ENCODE assay signal across 8 cellular contexts in the genomic region with DNA sequence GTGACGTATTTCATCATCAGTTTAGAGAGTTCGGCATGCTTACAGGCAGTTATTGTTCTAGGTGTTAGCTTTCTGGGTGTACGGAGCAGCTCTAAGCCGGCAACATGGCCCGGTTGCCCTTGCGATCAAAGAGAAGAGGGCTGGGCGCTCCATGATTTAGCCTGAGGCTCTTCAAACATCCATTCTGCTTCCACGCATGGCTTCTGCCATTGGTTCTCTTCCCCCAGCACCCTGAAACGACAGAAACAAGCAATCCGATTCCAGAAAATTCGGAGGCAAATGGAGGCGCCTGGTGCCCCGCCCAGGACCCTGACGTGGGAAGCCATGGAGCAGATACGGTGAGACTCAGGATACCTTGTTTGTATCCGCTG. TPM values are rescaled to one million over a fixed set of nuclear protein-coding genes. Genes with fewer than 3 reads are reported as not detected.
DNase-seq lines count a peak whose midpoint lies in the region; ATAC-seq and TF ChIP-seq lines count a peak whose summit lies in the region.

No MANE protein-coding gene starts in this region.

- TF ChIP-seq CTCF in natural killer cell (IDR thresholded peaks at IDR 0.05) (no peak), testis (IDR thresholded peaks at IDR 0.05) (no peak)

- no peaks in the 10 kb centered on the region for H3K27me3 ChIP-seq in testis

- TF ChIP-seq POLR2A in testis (IDR thresholded peaks at IDR 0.05) = no peak

- peak overlapping the region; percentile 97 to 98 for H3K27ac Mint-ChIP-seq in natural killer cell

- peak overlapping the region; percentile 96 for H3K4me3 Mint-ChIP-seq in natural killer cell

- H3K36me3 Mint-ChIP-seq in natural killer cell = peaks cover 15% of the 10 kb centered on the region

- no peaks in the 10 kb centered on the region for H3K9me3 ChIP-seq in testis

- H3K4me1 ChIP-seq in testis = peaks cover 38% of the 10 kb centered on the region

- WGBS in testis, 2 donors = 0 to 1% methylated on average over 16 of the region's 16 CpGs

- peak overlapping the region; percentile 78 to 81 for H3K4me3 ChIP-seq in testis

- DNase-seq in COLO829 (ENCODE audit: low spot score) (peak; percentile 31), NCI-H1417 (lab: John Stamatoyannopoulos, UW) (peak; percentile 47 to 94 (median 89)), natural killer cell (no peak), testis (peak; percentile 54)
- peak in 2 of 3 experiments; percentile 19 to 20 for DNase-seq in activated CD8-positive, alpha-beta memory T cell treated with anti-CD3 and anti-CD28 coated beads for 48 hours (ENCODE audit: low read depth in 2 of 3, low spot score in 2 of 3)

- H3K36me3 ChIP-seq in testis (ENCODE audit: low read depth, missing control alignments) = no peaks in the 10 kb centered on the region

- H3K4me1 Mint-ChIP-seq in natural killer cell = peaks cover 60 to 63% of the 10 kb centered on the region in 2 donors

- no peaks in the 10 kb centered on the region for H3K27me3 Mint-ChIP-seq in natural killer cell (ENCODE audit: low read depth in 2 of 2)

- H3K27ac ChIP-seq in testis = peak overlapping the region; percentile 91 to 94

- ATAC-seq in GM21528 (IDR thresholded peaks at IDR 0.05; ENCODE audit: low FRiP score, unreplicated experiment) (peak; percentile 27), esophagus mucosa (peak; percentile 17), natural killer cell (peak in 2 of 3 donors; percentile 3 to 6), GM21576 (IDR thresholded peaks at IDR 0.05; ENCODE audit: unreplicated experiment) (no peak)

- intact Hi-C loops in natural killer cell (cut with micrococcal nuclease) = no loop called here
- intact Hi-C loops in testis (cut with DNase I; ENCODE audit: low total_unique reads) = no loop called here

- H3K9me3 Mint-ChIP-seq in natural killer cell = no peaks in the 10 kb centered on the region

RNA-seq across cellular contexts. Expression of gene NGRN, which starts 0.6 kb away (rescaled TPM):
- total RNA-seq in esophagus mucosa (41.0 TPM), natural killer cell (10 to 100 TPM; 33.4 to 43.5 (median 33.5) TPM), testis (10 to 100 TPM; 86.1 to 95.6 TPM)
- 82.9 TPM for polyA plus RNA-seq in testis (ENCODE audit: insufficient read depth, low read depth, low replicate concordance)

RNA-seq across cellular contexts. Expression of gene TTLL13, which starts 16.7 kb away (rescaled TPM):
- total RNA-seq in esophagus mucosa = not detected
- 1 to 10 TPM in 2 of 3 donors, under 1 TPM in 1; 0.18 to 2.2 (median 1.2) TPM for total RNA-seq in natural killer cell
- 10 to 100 TPM in 1 of 2 donors, 1 to 10 TPM in 1; 6.8 to 18.0 TPM for total RNA-seq in testis
- 30.3 TPM for polyA plus RNA-seq in testis (ENCODE audit: insufficient read depth, low read depth, low replicate concordance)

RNA-seq across cellular contexts. Expression of gene GDPGP1, which starts 32.0 kb away (rescaled TPM):
- total RNA-seq in esophagus mucosa = 6.5 TPM
- total RNA-seq in natural killer cell = 10 to 100 TPM in 1 of 3 donors, 1 to 10 TPM in 2; 7.8 to 11.1 (median 9.5) TPM
- 10 to 100 TPM in 1 of 2 donors, 1 to 10 TPM in 1; 6.2 to 16.1 TPM for total RNA-seq in testis
- polyA plus RNA-seq in testis (ENCODE audit: insufficient read depth, low read depth, low replicate concordance) = 8.9 TPM

RNA-seq across cellular contexts. Expression of gene CIB1, which starts 32.3 kb away (rescaled TPM):
- 118 TPM for total RNA-seq in esophagus mucosa
- 100 to 1,000 TPM; 136 to 209 (median 154) TPM for total RNA-seq in natural killer cell
- 10 to 100 TPM; 50.8 to 78.0 TPM for total RNA-seq in testis
- polyA plus RNA-seq in testis (ENCODE audit: insufficient read depth, low read depth, low replicate concordance) = 138 TPM
